Comparison of ENCODE assay signal across 26 cellular contexts in the genomic region with DNA sequence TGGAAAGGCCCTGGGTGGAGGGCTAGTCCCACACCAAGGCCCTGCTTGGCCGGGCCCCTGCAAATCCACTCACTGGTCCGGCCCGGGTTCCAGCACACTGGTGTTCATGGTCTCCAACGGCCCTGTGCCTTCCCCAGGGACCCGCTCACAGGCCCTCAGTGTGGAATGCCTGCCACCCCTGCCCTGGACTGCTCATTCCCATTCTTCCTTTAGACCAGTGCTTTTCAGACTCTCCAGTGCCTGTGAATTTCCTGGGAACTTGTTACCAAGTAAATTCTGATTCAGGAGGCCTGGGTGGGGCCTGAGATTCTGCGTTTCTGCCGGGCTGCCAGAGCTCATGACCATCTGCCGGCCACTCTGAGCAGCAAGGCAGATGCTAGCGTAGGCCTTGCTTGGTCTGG. TPM values are rescaled to one million over a fixed set of nuclear protein-coding genes. Genes with fewer than 3 reads are reported as not detected.
DNase-seq lines count a peak whose midpoint lies in the region; ATAC-seq and TF ChIP-seq lines count a peak whose summit lies in the region.
"Had no signal": no experiment of that assay in that cellular context is flagged by ENCODE, and none has a peak within 500 bp of the region (broad histone marks: within the 10 kb centered on the region; RNA-seq: fewer than 3 reads in every experiment).

No MANE protein-coding gene starts in this region.

- H2BK15ac ChIP-seq in H9 (ENCODE audit: low read depth, low read length): no peak overlapping the region

- H3K4me1 ChIP-seq in H9 (ENCODE audit: insufficient read depth, low read length) (peaks cover 5% of the 10 kb centered on the region; the same call in 1 of the 2 replicates), tibial artery (peaks cover 0 to 56% (median 20%) of the 10 kb centered on the region in 4 donors), colonic mucosa (no peaks in the 10 kb centered on the region)

- H2BK5ac ChIP-seq in H9 (ENCODE audit: insufficient read length, low read length): no peak overlapping the region

- no peak overlapping the region for H4K8ac ChIP-seq in H9 (replicated peaks; ENCODE audit: insufficient read length, low read depth, low read length)

- H3K27me3 Mint-ChIP-seq in H9 (ENCODE audit: low read depth): peaks cover 32% of the 10 kb centered on the region

- no peak overlapping the region for H3K4me3 ChIP-seq in coronary artery
- H3K4me3 ChIP-seq in tibial artery: no peak overlapping the region
- H3K4me3 ChIP-seq in colonic mucosa: no peak overlapping the region
- H3K4me3 ChIP-seq: prostate gland, right lobe of liver had no signal

- no peak overlapping the region for H4K5ac ChIP-seq in H9 (ENCODE audit: insufficient read length, low read depth, low read length)

- H3K14ac ChIP-seq in H9 (ENCODE audit: insufficient read depth, low read length): no peak overlapping the region

- no peak overlapping the region for H2AK5ac ChIP-seq in H9 (ENCODE audit: insufficient read length, low read length)

- H3K9ac ChIP-seq in H9 (ENCODE audit: extremely low read depth, insufficient read length, low read length): no peak overlapping the region
- H3K9ac ChIP-seq in colonic mucosa (ENCODE audit: low read depth in 2 of 2, low read length in 2 of 2): no peak overlapping the region

- no peak overlapping the region for H3K4ac ChIP-seq in H9 (ENCODE audit: low read depth, low read length)

- intact Hi-C loops in tibial artery (cut with DNase I; ENCODE audit: low total_unique reads) (no loop called here), colonic mucosa (cut with DNase I) (no loop called here)

- H3K4me2 ChIP-seq in H9 (ENCODE audit: insufficient read depth, insufficient read length, low read length): no peak overlapping the region

- peak overlapping the region; percentile 26 for H4K91ac ChIP-seq in H9 (ENCODE audit: insufficient read length, low read depth, low read length)

- H3K9me3 ChIP-seq in H9 (ENCODE audit: control insufficient read depth, low read depth, low read length) (no peaks in the 10 kb centered on the region), tibial artery (no peaks in the 10 kb centered on the region), colonic mucosa (no peaks in the 10 kb centered on the region)
- H3K9me3 ChIP-seq: prostate gland, right lobe of liver had no signal

- WGBS in H9 (ENCODE audit: extremely low coverage, insufficient read length, low lambda C conversion rate): no CpG with 5 or more reads among the region's 9 CpGs

- no peaks in the 10 kb centered on the region for H3K79me1 ChIP-seq in H9 (ENCODE audit: insufficient read depth, low read depth, low read length, poor library complexity, severe bottlenecking)

- H3K27ac ChIP-seq in H9 (ENCODE audit: insufficient read length, low read depth, low read length): no peak overlapping the region
- peak overlapping the region; percentile 20 to 88 for H3K27ac ChIP-seq in coronary artery
- peak overlapping the region; percentile 66 to 71 for H3K27ac ChIP-seq in tibial artery
- no peak overlapping the region for H3K27ac ChIP-seq in colonic mucosa
- H3K27ac ChIP-seq: brain microvascular endothelial cell, prostate gland, right lobe of liver had no signal

- H2AFZ ChIP-seq in H9 (ENCODE audit: low read length): no peak overlapping the region

- no peak for ATAC-seq in GM18907 (IDR thresholded peaks at IDR 0.05; ENCODE audit: unreplicated experiment)
- ATAC-seq: activated CD4-positive, alpha-beta T cell treated with anti-CD3 and anti-CD28 coated beads for 36 hours; activated CD8-positive, alpha-beta T cell treated with anti-CD3 and anti-CD28 coated beads, Interleukin-2, amount 10 ng/mL, durations not matched to agents 7 days and 5 days; right lobe of liver had no signal

- H2BK20ac ChIP-seq in H9 (ENCODE audit: low read depth, low read length, poor library complexity, severe bottlenecking): peak overlapping the region; percentile 76

- H3T11ph ChIP-seq in H9 (ENCODE audit: low read length): no peak overlapping the region

- no peak overlapping the region for H3K18ac ChIP-seq in H9 (ENCODE audit: insufficient read length, low read depth, low read length)

- H3K4me1 Mint-ChIP-seq in H9: peaks cover 32 to 47% of the 10 kb centered on the region in 2 experiments

- peaks cover under 1% of the 10 kb centered on the region for H3K23me2 ChIP-seq in H9 (ENCODE audit: insufficient read length, low read depth, low read length, poor library complexity, severe bottlenecking)

- no peak overlapping the region for H3K23ac ChIP-seq in H9 (ENCODE audit: insufficient read length, low read depth, low read length)

- H3K4me3 Mint-ChIP-seq in H9: no peak overlapping the region
- H3K4me3 Mint-ChIP-seq: activated CD4-positive, alpha-beta T cell treated with anti-CD3 and anti-CD28 coated beads for 36 hours; activated CD8-positive, alpha-beta T cell treated with anti-CD3 and anti-CD28 coated beads, Interleukin-2, amount 10 ng/mL, durations not matched to agents 7 days and 5 days; activated naive CD4-positive, alpha-beta T cell treated with anti-CD3 and anti-CD28 coated beads, Interleukin-2, amount 10 ng/mL, durations not matched to agents 7 days and 5 days; CD14-positive monocyte had no signal

- H4K20me1 ChIP-seq in H9 (ENCODE audit: control insufficient read depth, insufficient read depth, insufficient read length): no peaks in the 10 kb centered on the region

- H3K27ac Mint-ChIP-seq in H9: peak overlapping the region in 2 of 3 experiments; percentile 63 to 84; a peak in 3 of 7 replicates
- H3K27ac Mint-ChIP-seq: activated CD4-positive, alpha-beta T cell treated with anti-CD3 and anti-CD28 coated beads for 36 hours; activated CD8-positive, alpha-beta T cell treated with anti-CD3 and anti-CD28 coated beads, Interleukin-2, amount 10 ng/mL, durations not matched to agents 7 days and 5 days; activated naive CD4-positive, alpha-beta T cell treated with anti-CD3 and anti-CD28 coated beads, Interleukin-2, amount 10 ng/mL, durations not matched to agents 7 days and 5 days; CD14-positive monocyte had no signal

- no peaks in the 10 kb centered on the region for H3K36me3 Mint-ChIP-seq in H9 (ENCODE audit: insufficient read depth in 1 of 3, low read depth in 3 of 3)
- H3K36me3 Mint-ChIP-seq: activated naive CD4-positive, alpha-beta T cell treated with anti-CD3 and anti-CD28 coated beads, Interleukin-2, amount 10 ng/mL, durations not matched to agents 7 days and 5 days; CD14-positive monocyte had no signal

- H3K79me2 ChIP-seq in H9 (ENCODE audit: insufficient read depth, low read length): no peaks in the 10 kb centered on the region

- H3K27me3 ChIP-seq in H9 (ENCODE audit: insufficient read depth, low read length) (peaks cover 9% of the 10 kb centered on the region; the same call in 1 of the 2 replicates), tibial artery (no peaks in the 10 kb centered on the region), colonic mucosa (no peaks in the 10 kb centered on the region)
- H3K27me3 ChIP-seq: brain microvascular endothelial cell, right lobe of liver had no signal

- DNase-seq in H9: no peak
- DNase-seq in coronary artery (ENCODE audit: low spot score): no peak
- peak; percentile 76 for DNase-seq in mesenteric fat pad (ENCODE audit: low spot score)
- peak in 1 of 2 donors; percentile 64 for DNase-seq in tibial artery
- no peak for DNase-seq in colonic mucosa
- DNase-seq in NCI-H2227 treated with DMSO at 0.1 percent for 48 hours (lab: John Stamatoyannopoulos, UW): no peak
- DNase-seq in glomerular visceral epithelial cell (ENCODE audit: extremely low spot score): no peak
- DNase-seq: activated CD4-positive, alpha-beta T cell treated with anti-CD3 and anti-CD28 coated beads for 36 hours; activated CD8-positive, alpha-beta T cell treated with anti-CD3 and anti-CD28 coated beads, Interleukin-2, amount 10 ng/mL, durations not matched to agents 7 days and 5 days; activated naive CD4-positive, alpha-beta T cell treated with anti-CD3 and anti-CD28 coated beads, Interleukin-2, amount 10 ng/mL, durations not matched to agents 7 days and 5 days; amniotic stem cell; brain microvascular endothelial cell; Calu3; hypothalamus; KBM-7; NCI-H1092 treated with DMSO at 0.1 percent for 48 hours; NCI-H187 treated with DMSO at 0.1 percent for 48 hours; NCI-H226; NCI-H69; nucleus accumbens; right lobe of liver; Right ventricle myocardium superior; stimulated activated CD4-positive, alpha-beta T cell treated with anti-CD3 and anti-CD28 coated beads, Interleukin-4, amount 100 ng/mL, for 24 hours had no signal

- TF ChIP-seq CTCF in H9 (conservative IDR thresholded peaks at IDR 0.05) (no peak), coronary artery (IDR thresholded peaks at IDR 0.05) (no peak), tibial artery (IDR thresholded peaks at IDR 0.05) (no peak), colonic mucosa (IDR thresholded peaks at IDR 0.05) (no peak)

- H3K9me3 Mint-ChIP-seq in H9: no peaks in the 10 kb centered on the region
- H3K9me3 Mint-ChIP-seq: activated naive CD4-positive, alpha-beta T cell treated with anti-CD3 and anti-CD28 coated beads, Interleukin-2, amount 10 ng/mL, durations not matched to agents 7 days and 5 days had no signal

- no peak overlapping the region for H2BK120ac ChIP-seq in H9 (ENCODE audit: low read depth, low read length, poor library complexity, severe bottlenecking)

- H3K36me3 ChIP-seq in tibial artery: no peaks in the 10 kb centered on the region
- no peaks in the 10 kb centered on the region for H3K36me3 ChIP-seq in colonic mucosa
- H3K36me3 ChIP-seq: brain microvascular endothelial cell, prostate gland, right lobe of liver had no signal

- H3K56ac ChIP-seq in H9 (ENCODE audit: insufficient read length, low read depth, low read length): no peak overlapping the region

- peak overlapping the region; percentile 72 for H2BK12ac ChIP-seq in H9 (ENCODE audit: insufficient read length, low read depth, low read length)

RNA-seq across cellular contexts. Expression of gene PXDC1, which starts 5.7 kb away (rescaled TPM):
- total RNA-seq in H9 (2021) (3.0 and 3.1 TPM in 2 replicates), mesenteric fat pad (133 TPM), colonic mucosa (1 to 10 TPM; 1.7 to 8.8 TPM)
- total RNA-seq: activated CD8-positive, alpha-beta T cell treated with anti-CD3 and anti-CD28 coated beads, Interleukin-2, amount 10 ng/mL, durations not matched to agents 7 days and 5 days had no signal

Comparison
In these comparisons a context has a peak if more than half of its experiments do, and no peak if none do; other contexts are left out.
1. H3K27ac ChIP-seq: peak in coronary artery (2 of 2) and tibial artery (2 of 2); none in H9 (single experiment) and colonic mucosa (single experiment).
2. RNA of gene PXDC1, which starts 5.7 kb away (total RNA-seq): 133 TPM in mesenteric fat pad (single experiment); 1.7 to 8.8 TPM in colonic mucosa and 3.0 to 3.1 TPM in H9; every median in the first group is over 10 times any median in the second.